In the genomic region with DNA sequence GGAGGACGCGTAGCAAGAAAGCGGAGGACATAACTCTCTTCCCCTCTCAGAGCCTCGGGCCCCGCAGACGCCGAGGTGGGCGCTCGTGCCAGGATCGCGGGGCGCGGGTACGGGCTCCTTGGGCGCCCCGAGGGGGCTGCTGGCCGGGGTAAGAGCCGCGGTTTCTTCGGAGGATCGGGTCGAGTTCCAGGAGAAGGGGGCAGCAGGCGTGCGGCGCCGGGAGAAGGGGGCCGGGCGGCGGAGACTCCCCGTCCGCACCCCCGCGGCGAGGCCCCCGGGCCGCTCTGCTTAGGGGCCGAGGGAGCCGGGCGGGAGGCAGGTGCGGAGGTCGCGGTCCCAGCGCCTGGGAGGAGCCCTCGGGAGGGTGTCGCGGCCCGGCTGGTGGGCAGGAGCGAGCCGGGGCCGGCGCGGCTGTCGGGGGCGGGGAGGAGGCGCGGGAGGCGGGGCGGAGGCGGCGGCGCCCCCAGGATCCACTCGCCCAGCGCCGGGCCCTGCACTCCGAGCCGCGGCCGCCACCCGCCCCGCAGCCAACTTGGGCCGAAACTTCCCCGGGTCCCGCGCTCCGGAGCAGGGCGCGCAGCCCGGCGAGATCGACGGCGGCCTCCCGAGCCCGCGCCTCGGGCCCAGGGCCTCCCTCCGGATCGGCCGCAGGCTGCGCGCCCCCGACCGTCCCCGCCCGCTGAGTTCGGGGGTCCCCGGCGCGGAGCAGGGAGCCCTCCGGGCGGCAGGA, we compare ENCODE assay signal across 8 cellular contexts.
A peak's percentile ranks its signal among the peaks of the same experiment; 100 is the strongest.
DNase-seq lines count a peak whose midpoint lies in the region; ATAC-seq and TF ChIP-seq lines count a peak whose summit lies in the region.

No MANE protein-coding gene starts in this region.

- peak; percentile 43 for ATAC-seq in WTC11
- no peak for ATAC-seq in GM19463 (IDR thresholded peaks at IDR 0.05; ENCODE audit: unreplicated experiment)

- H3K4me1 Mint-ChIP-seq in T-helper 2 cell treated with Interferon-gamma antibody and Interleukin-4, amounts not matched to agents 5 μg/mL and 100 μg/mL, for 36 hours (ENCODE audit: low read depth): peaks cover 33% of the 10 kb centered on the region
- peaks cover 14% of the 10 kb centered on the region for H3K4me1 Mint-ChIP-seq in WTC11

- peaks cover 56% of the 10 kb centered on the region for H3K4me1 ChIP-seq in cardiac muscle cell (ENCODE audit: low read depth)

- DNase-seq in T-helper 2 cell treated with Interferon-gamma antibody and Interleukin-4, amounts not matched to agents 5 μg/mL and 100 μg/mL, for 36 hours (ENCODE audit: low spot score): no peak
- DNase-seq in T-helper 2 cell (no peak), WTC11 (ENCODE audit: low spot score) (peak; percentile 42), cardiac muscle cell (ENCODE audit: low read depth in 1 of 2, low spot score in 1 of 2) (peak in 1 of 2 donors; percentile 64), retina (peak; percentile 68), COR-L47 (lab: John Stamatoyannopoulos, UW) (no peak)
- no peak for DNase-seq in stimulated activated CD4-positive, alpha-beta T cell treated with anti-CD3 and anti-CD28 coated beads, Interleukin-4, amount 100 ng/mL, for 24 hours

- H3K4me3 ChIP-seq in cardiac muscle cell: peak overlapping the region; percentile 90

- no peak overlapping the region for H3K27ac Mint-ChIP-seq in T-helper 2 cell treated with Interferon-gamma antibody and Interleukin-4, amounts not matched to agents 5 μg/mL and 100 μg/mL, for 36 hours
- H3K27ac Mint-ChIP-seq in WTC11: no peak overlapping the region

- peaks cover 7% of the 10 kb centered on the region for H3K27me3 ChIP-seq in cardiac muscle cell

- POLR2A ChIA-PET in WTC11 (lab: Charles Lee): no interaction called here

- peak overlapping the region; percentile 98 for H3K27ac ChIP-seq in cardiac muscle cell

- H3K9me3 ChIP-seq in cardiac muscle cell (ENCODE audit: low read depth): no peaks in the 10 kb centered on the region

- peaks cover 9% of the 10 kb centered on the region for H3K36me3 ChIP-seq in cardiac muscle cell

- no peaks in the 10 kb centered on the region for H3K9me3 Mint-ChIP-seq in T-helper 2 cell treated with Interferon-gamma antibody and Interleukin-4, amounts not matched to agents 5 μg/mL and 100 μg/mL, for 36 hours
- H3K9me3 Mint-ChIP-seq in WTC11: no peaks in the 10 kb centered on the region

- CTCF ChIA-PET in WTC11 (lab: Charles Lee): interaction anchor here (0.9 to 4.8 kb wide), 3 partner anchors 13 to 99 kb away, joined by 3 to 32 read pairs (median 3); partner anchors contain the start of gene WNT5B

- peaks cover 2% of the 10 kb centered on the region for H3K36me3 Mint-ChIP-seq in T-helper 2 cell treated with Interferon-gamma antibody and Interleukin-4, amounts not matched to agents 5 μg/mL and 100 μg/mL, for 36 hours (ENCODE audit: low read depth)
- H3K36me3 Mint-ChIP-seq in WTC11: no peaks in the 10 kb centered on the region

- H3K4me3 Mint-ChIP-seq in T-helper 2 cell treated with Interferon-gamma antibody and Interleukin-4, amounts not matched to agents 5 μg/mL and 100 μg/mL, for 36 hours: peak overlapping the region; percentile 81
- H3K4me3 Mint-ChIP-seq in WTC11: peak overlapping the region; percentile 82

- TF ChIP-seq CTCF in WTC11 (IDR thresholded peaks at IDR 0.05): no peak
- no peak for TF ChIP-seq CTCF in cardiac muscle cell (IDR thresholded peaks at IDR 0.05; ENCODE audit: low read depth, low read length)

- H3K27me3 Mint-ChIP-seq in T-helper 2 cell treated with Interferon-gamma antibody and Interleukin-4, amounts not matched to agents 5 μg/mL and 100 μg/mL, for 36 hours (ENCODE audit: low read depth): peaks cover 73% of the 10 kb centered on the region
- H3K27me3 Mint-ChIP-seq in WTC11 (ENCODE audit: low read depth): peaks cover 84% of the 10 kb centered on the region

TF ChIP-seq in WTC11, 78 proteins besides CTCF, POLR2A, EP300 and RAD21:
- TF ChIP-seq ELF4 (CRISPR knock-in tag; IDR thresholded peaks at IDR 0.05; ENCODE audit: low read depth) (no peak), HMGXB4 (CRISPR knock-in tag; IDR thresholded peaks at IDR 0.05) (0 out of 2 replicates have a peak, but pooled peaks have one; percentile 37), ZNF423 (CRISPR knock-in tag; IDR thresholded peaks at IDR 0.05) (peak; percentile 68)

Comparison
In these comparisons a context has a peak if more than half of its experiments do, and no peak if none do; other contexts are left out.
1. DNase-seq: peak in WTC11 (single experiment) and retina (single experiment); none in T-helper 2 cell treated with Interferon-gamma antibody and Interleukin-4, amounts not matched to agents 5 μg/mL and 100 μg/mL, for 36 hours (single experiment), T-helper 2 cell (0 of 5), COR-L47 (single experiment) and stimulated activated CD4-positive, alpha-beta T cell treated with anti-CD3 and anti-CD28 coated beads, Interleukin-4, amount 100 ng/mL, for 24 hours (single experiment).